ENCODE assay signal across 8 cellular contexts in genomic region chr16:1782408-1783247, GRCh38. TPM values are rescaled to one million over a fixed set of nuclear protein-coding genes. Genes with fewer than 3 reads are reported as not detected.
A peak's percentile ranks its signal among the peaks of the same experiment; 100 is the strongest.
DNase-seq lines count a peak whose midpoint lies in the region; ATAC-seq and TF ChIP-seq lines count a peak whose summit lies in the region.

NUBP2 (plus strand) TSS chr16:1782960; CDS start chr16:1783021, 61 bp downstream.
SPSB3 (minus strand) TSS chr16:1782571; CDS start chr16:1781483, 1,088 bp downstream.

- peak within 1 kb of the TSS; percentile 94 for H3K4me3 Mint-ChIP-seq in activated naive CD8-positive, alpha-beta T cell treated with anti-CD3 and anti-CD28 coated beads, Interleukin-2, amount 50 U/mL, for 24 hours

- H3K27me3 ChIP-seq in ovary: no peaks in the 10 kb centered on the region
- no peaks in the 10 kb centered on the region for H3K27me3 ChIP-seq in thyroid gland

- H3K4me1 Mint-ChIP-seq in activated naive CD8-positive, alpha-beta T cell treated with anti-CD3 and anti-CD28 coated beads, Interleukin-2, amount 50 U/mL, for 24 hours: peaks cover 28% of the 10 kb centered on the region

- H3K27ac ChIP-seq in ovary: peak within 1 kb of the TSS; percentile 90 to 95
- H3K27ac ChIP-seq in thyroid gland: peak within 1 kb of the TSS in 1 of 3 donors; percentile 60

- DNase-seq in GM12865 (ENCODE audit: low read depth): peak; percentile 100
- DNase-seq in NCI-H1417 treated with DMSO at 0.1 percent for 48 hours (lab: John Stamatoyannopoulos, UW): peak; percentile 98
- peak; percentile 99 for DNase-seq in SW480 (ENCODE audit: low spot score)
- peak; percentile 98 for DNase-seq in activated naive CD8-positive, alpha-beta T cell treated with anti-CD3 and anti-CD28 coated beads, Interleukin-2, amount 50 U/mL, for 24 hours
- DNase-seq in Right ventricle myocardium inferior (ENCODE audit: missing footprints): peak; percentile 100
- peak; percentile 99 to 100 (median 99) for DNase-seq in ovary
- peak; percentile 100 for DNase-seq in thyroid gland

- peak; percentile 77 for TF ChIP-seq EP300 in ovary (IDR thresholded peaks at IDR 0.05)

- intact Hi-C loops in Right ventricle myocardium inferior (cut with DNase I) (loop anchor here (5.0 kb wide), 1 partner anchor 75 kb away; the partner anchor contains the start of gene MAPK8IP3), ovary (cut with DNase I) (no loop called here), thyroid gland (cut with DNase I) (no loop called here)

- TF ChIP-seq CTCF in GM12865 (IDR thresholded peaks at IDR 0.05; ENCODE audit: insufficient read depth, low read depth, low read length, missing control alignments) (no peak), ovary (IDR thresholded peaks at IDR 0.05) (peak in 1 of 3 donors; percentile 38), thyroid gland (IDR thresholded peaks at IDR 0.05) (no peak)

- H3K27me3 Mint-ChIP-seq in activated naive CD8-positive, alpha-beta T cell treated with anti-CD3 and anti-CD28 coated beads, Interleukin-2, amount 50 U/mL, for 24 hours: peaks cover 3% of the 10 kb centered on the region

- H3K4me3 ChIP-seq in GM12865 (ENCODE audit: low read depth, low read length): peak within 1 kb of the TSS; percentile 84
- H3K4me3 ChIP-seq in ovary: peak within 1 kb of the TSS; percentile 78
- peak within 1 kb of the TSS; percentile 61 to 92 (median 75) for H3K4me3 ChIP-seq in thyroid gland (replicated peaks in 1 of 3)

- no peaks in the 10 kb centered on the region for H3K36me3 Mint-ChIP-seq in activated naive CD8-positive, alpha-beta T cell treated with anti-CD3 and anti-CD28 coated beads, Interleukin-2, amount 50 U/mL, for 24 hours (ENCODE audit: low read depth)

- no peaks in the 10 kb centered on the region for H3K9me3 ChIP-seq in ovary
- no peaks in the 10 kb centered on the region for H3K9me3 ChIP-seq in thyroid gland

- TF ChIP-seq POLR2A in ovary (IDR thresholded peaks at IDR 0.05): peak; percentile 75
- TF ChIP-seq POLR2A in thyroid gland (IDR thresholded peaks at IDR 0.05): peak in 1 of 2 donors; percentile 66

- peaks cover 8% of the 10 kb centered on the region for H3K4me1 ChIP-seq in ovary (ENCODE audit: insufficient read depth)
- H3K4me1 ChIP-seq in thyroid gland: peaks cover 14 to 28% of the 10 kb centered on the region in 2 donors

- ATAC-seq in HG02763 (IDR thresholded peaks at IDR 0.05; ENCODE audit: unreplicated experiment): peak; percentile 87
- ATAC-seq in activated naive CD8-positive, alpha-beta T cell treated with anti-CD3 and anti-CD28 coated beads, Interleukin-2, amount 50 U/mL, for 24 hours: peak; percentile 94
- ATAC-seq in Right ventricle myocardium inferior: peak; percentile 96

- 0 to 1% (median 1%) methylated on average over 63 to 100 of the region's 100 CpGs for WGBS in ovary, 3 donors
- WGBS in thyroid gland, 2 donors: 0% methylated on average over 1 to 6 of the region's 100 CpGs

- peak within 1 kb of the TSS; percentile 87 for H3K27ac Mint-ChIP-seq in activated naive CD8-positive, alpha-beta T cell treated with anti-CD3 and anti-CD28 coated beads, Interleukin-2, amount 50 U/mL, for 24 hours

- no peaks in the 10 kb centered on the region for H3K9me3 Mint-ChIP-seq in activated naive CD8-positive, alpha-beta T cell treated with anti-CD3 and anti-CD28 coated beads, Interleukin-2, amount 50 U/mL, for 24 hours

- H3K36me3 ChIP-seq in ovary (no peaks in the 10 kb centered on the region), thyroid gland (peaks cover 13 to 15% of the 10 kb centered on the region in 2 donors)

RNA-seq across cellular contexts. Expression of gene NUBP2, which starts in this region (rescaled TPM):
- total RNA-seq in Right ventricle myocardium inferior: 37.9 TPM
- 10 to 100 TPM; 42.8 to 72.0 (median 52.3) TPM for total RNA-seq in ovary
- polyA plus RNA-seq in ovary: 10 to 100 TPM in 1 of 2 donors, under 1 TPM in 1; 0.50 to 76.5 TPM
- total RNA-seq in thyroid gland: 100 to 1,000 TPM in 3 of 4 donors, 10 to 100 TPM in 1; 47.3 to 122 (median 106) TPM

RNA-seq across cellular contexts. Expression of gene SPSB3, which starts in this region (rescaled TPM):
- 36.1 TPM for total RNA-seq in Right ventricle myocardium inferior
- total RNA-seq in ovary: 10 to 100 TPM; 34.9 to 98.5 (median 57.6) TPM
- polyA plus RNA-seq in ovary: 100 to 1,000 TPM in 1 of 2 donors, 1 to 10 TPM in 1; 2.4 to 138 TPM
- total RNA-seq in thyroid gland: 10 to 100 TPM; 52.2 to 87.3 (median 68.5) TPM
